ENCODE assay signal across 8 cellular contexts in genomic region chr13:62119739-62120700, GRCh38.
A peak's percentile ranks its signal among the peaks of the same experiment; 100 is the strongest.
DNase-seq lines count a peak whose midpoint lies in the region; ATAC-seq and TF ChIP-seq lines count a peak whose summit lies in the region.

No MANE protein-coding gene starts in this region.

- no peak overlapping the region for H3K4me3 Mint-ChIP-seq in activated T-helper 2 cell treated with anti-CD3 and anti-CD28 coated beads, Interferon-gamma antibody, Interleukin-2, Interleukin-4, amounts not matched to agents 10 μg/mL and 5 μg/mL and 100 μg/mL, durations not matched to agents 14 hours and 24 hours and 36 hours (ENCODE audit: low read depth)

- no peaks in the 10 kb centered on the region for H3K79me2 ChIP-seq in MM.1S (ENCODE audit: low read length)

- no peak overlapping the region for H2AFZ ChIP-seq in MM.1S (ENCODE audit: low read length)

- intact Hi-C loops in ascending aorta (cut with DNase I) = no loop called here
- intact Hi-C loops in activated T-helper 2 cell treated with anti-CD3 and anti-CD28 coated beads, Interferon-gamma antibody, Interleukin-2, Interleukin-4, amounts not matched to agents 10 μg/mL and 5 μg/mL and 100 μg/mL, durations not matched to agents 14 hours and 24 hours and 36 hours (cut with micrococcal nuclease) = no loop called here

- no peak overlapping the region for H3K27ac Mint-ChIP-seq in activated T-helper 2 cell treated with anti-CD3 and anti-CD28 coated beads, Interferon-gamma antibody, Interleukin-2, Interleukin-4, amounts not matched to agents 10 μg/mL and 5 μg/mL and 100 μg/mL, durations not matched to agents 14 hours and 24 hours and 36 hours

- H3K9me2 ChIP-seq in MM.1S (replicated peaks; ENCODE audit: insufficient read depth, low read length) = no peaks in the 10 kb centered on the region

- DNase-seq in MM.1S (peak; percentile 35), ascending aorta (ENCODE audit: low spot score in 2 of 2) (no peak), myocyte (ENCODE audit: low read depth) (peak; percentile 1)
- no peak for DNase-seq in NK-92 treated with Interleukin-12 subunit alpha and Interleukin-12 subunit beta, amount 100 ng/mL, for 24 hours (lab: John Stamatoyannopoulos, UW)
- no peak for DNase-seq in activated T-helper 2 cell treated with anti-CD3 and anti-CD28 coated beads, Interferon-gamma antibody, Interleukin-2, Interleukin-4, amounts not matched to agents 10 μg/mL and 5 μg/mL and 100 μg/mL, durations not matched to agents 14 hours and 24 hours and 36 hours (ENCODE audit: low spot score)

- H3K36me3 ChIP-seq in MM.1S (replicated peaks; ENCODE audit: insufficient read depth, low read length) (no peaks in the 10 kb centered on the region), ascending aorta (no peaks in the 10 kb centered on the region)

- H3K9ac ChIP-seq in MM.1S (ENCODE audit: low read length) = no peak overlapping the region

- no peaks in the 10 kb centered on the region for H3K36me3 Mint-ChIP-seq in activated T-helper 2 cell treated with anti-CD3 and anti-CD28 coated beads, Interferon-gamma antibody, Interleukin-2, Interleukin-4, amounts not matched to agents 10 μg/mL and 5 μg/mL and 100 μg/mL, durations not matched to agents 14 hours and 24 hours and 36 hours (ENCODE audit: low read depth)

- H3K27me3 ChIP-seq in MM.1S (replicated peaks; ENCODE audit: insufficient read depth, low read length) = no peaks in the 10 kb centered on the region
- no peaks in the 10 kb centered on the region for H3K27me3 ChIP-seq in ascending aorta

- peak; percentile 24; the same call in 1 of the 2 replicates for TF ChIP-seq CTCF in MM.1S (IDR thresholded peaks at IDR 0.05; ENCODE audit: low read length)
- TF ChIP-seq CTCF in ascending aorta (IDR thresholded peaks at IDR 0.05) = peak in 2 of 3 experiments; percentile 12 to 34

- H3K27me3 Mint-ChIP-seq in activated T-helper 2 cell treated with anti-CD3 and anti-CD28 coated beads, Interferon-gamma antibody, Interleukin-2, Interleukin-4, amounts not matched to agents 10 μg/mL and 5 μg/mL and 100 μg/mL, durations not matched to agents 14 hours and 24 hours and 36 hours (ENCODE audit: low read depth) = no peaks in the 10 kb centered on the region

- H3K4me1 Mint-ChIP-seq in activated T-helper 2 cell treated with anti-CD3 and anti-CD28 coated beads, Interferon-gamma antibody, Interleukin-2, Interleukin-4, amounts not matched to agents 10 μg/mL and 5 μg/mL and 100 μg/mL, durations not matched to agents 14 hours and 24 hours and 36 hours (ENCODE audit: low read depth) = no peaks in the 10 kb centered on the region

- no peaks in the 10 kb centered on the region for H4K20me1 ChIP-seq in MM.1S (ENCODE audit: insufficient read depth, low read length)

- H3K27ac ChIP-seq in MM.1S (ENCODE audit: low read length) = no peak overlapping the region
- no peak overlapping the region for H3K27ac ChIP-seq in ascending aorta

- no peaks in the 10 kb centered on the region for H3K9me3 ChIP-seq in MM.1S (replicated peaks; ENCODE audit: insufficient read depth, low read length)
- no peaks in the 10 kb centered on the region for H3K9me3 ChIP-seq in ascending aorta

- H3K4me1 ChIP-seq in MM.1S (ENCODE audit: low read length) = no peaks in the 10 kb centered on the region
- no peaks in the 10 kb centered on the region for H3K4me1 ChIP-seq in ascending aorta

- no peaks in the 10 kb centered on the region for H3K9me3 Mint-ChIP-seq in activated T-helper 2 cell treated with anti-CD3 and anti-CD28 coated beads, Interferon-gamma antibody, Interleukin-2, Interleukin-4, amounts not matched to agents 10 μg/mL and 5 μg/mL and 100 μg/mL, durations not matched to agents 14 hours and 24 hours and 36 hours

- ATAC-seq in GM18511 (IDR thresholded peaks at IDR 0.05; ENCODE audit: unreplicated experiment) = peak; percentile 62
- no peak for ATAC-seq in GM18858 (IDR thresholded peaks at IDR 0.05; ENCODE audit: unreplicated experiment)
- ATAC-seq in GM18861 (IDR thresholded peaks at IDR 0.05; ENCODE audit: unreplicated experiment) = no peak

- H3K4me3 ChIP-seq in MM.1S (ENCODE audit: low read length) (no peak overlapping the region), ascending aorta (no peak overlapping the region)

- H3F3A ChIP-seq in MM.1S (ENCODE audit: insufficient read depth, low read length) = no peaks in the 10 kb centered on the region

- H3K4me2 ChIP-seq in MM.1S (ENCODE audit: low read depth, low read length) = no peak overlapping the region

Comparison
In these comparisons a context has a peak if more than half of its experiments do, and no peak if none do; other contexts are left out.
1. DNase-seq: peak in MM.1S (single experiment) and myocyte (single experiment); none in ascending aorta (0 of 2), NK-92 treated with Interleukin-12 subunit alpha and Interleukin-12 subunit beta, amount 100 ng/mL, for 24 hours (single experiment) and activated T-helper 2 cell treated with anti-CD3 and anti-CD28 coated beads, Interferon-gamma antibody, Interleukin-2, Interleukin-4, amounts not matched to agents 10 μg/mL and 5 μg/mL and 100 μg/mL, durations not matched to agents 14 hours and 24 hours and 36 hours (single experiment).